ENCODE assay signal across 8 cellular contexts in the genomic region with DNA sequence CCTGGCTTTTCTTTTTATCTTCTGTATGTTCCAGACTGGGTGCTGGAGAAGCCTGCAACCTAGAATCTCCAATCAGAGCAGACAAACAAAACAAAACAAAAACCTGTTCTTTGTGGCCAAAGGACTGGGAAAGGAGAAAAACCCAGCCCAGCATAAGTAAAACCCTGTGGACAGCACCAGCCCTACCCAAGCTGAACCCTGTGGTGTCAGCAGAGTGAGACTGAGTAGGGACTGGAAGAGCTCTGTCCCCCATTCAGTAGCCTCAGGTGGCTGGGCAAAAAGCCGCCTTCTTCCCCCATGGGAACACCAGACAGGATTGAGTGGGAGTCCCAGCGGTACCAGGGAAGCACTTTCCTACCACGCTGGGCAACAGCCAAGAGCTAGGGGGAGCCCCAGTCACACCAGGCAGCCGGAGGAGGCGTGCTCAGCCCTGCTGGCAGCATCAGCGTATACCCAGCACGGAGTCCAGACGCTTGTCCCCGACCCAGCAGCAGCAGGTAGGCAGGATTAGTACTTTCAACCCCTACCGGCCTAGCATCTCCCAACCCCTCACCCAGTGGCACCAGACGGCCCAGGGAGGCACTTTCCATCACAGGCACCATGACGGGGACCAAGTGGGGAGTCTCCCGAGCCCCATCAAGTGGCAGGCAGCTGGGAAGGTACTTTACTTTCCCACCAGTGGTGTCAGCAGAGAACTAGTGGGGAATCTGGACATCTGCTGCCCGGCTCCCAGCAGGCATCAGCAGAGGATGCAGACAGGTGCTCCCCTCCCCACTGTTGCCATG. TPM values are rescaled to one million over a fixed set of nuclear protein-coding genes. Genes with fewer than 3 reads are reported as not detected.
DNase-seq lines count a peak whose midpoint lies in the region; ATAC-seq, FAIRE-seq and TF ChIP-seq lines count a peak whose summit lies in the region.

No MANE protein-coding gene starts in this region.

- TF ChIP-seq POLR2A in endothelial cell of umbilical vein (IDR thresholded peaks at IDR 0.05; ENCODE audit: low read depth, low read length) = no peak

- dilution Hi-C loops in endothelial cell of umbilical vein (cut with MboI; ENCODE audit: extremely low pct_ligation_motif_present, low sequenced_read_pairs) = no loop called here

- no peak overlapping the region for H3K9ac ChIP-seq in endothelial cell of umbilical vein (replicated peaks; ENCODE audit: extremely low read depth, insufficient read depth, low read length)

- peaks cover 3% of the 10 kb centered on the region for H3K27me3 ChIP-seq in CD4-positive, alpha-beta T cell (ENCODE audit: control insufficient read depth, insufficient read depth, low read length)
- H3K27me3 ChIP-seq in endothelial cell of umbilical vein (ENCODE audit: control insufficient read depth in 2 of 2, insufficient read depth in 2 of 2, low read length in 2 of 2) = no peaks in the 10 kb centered on the region

- peak overlapping the region; percentile 76 for H2AFZ ChIP-seq in endothelial cell of umbilical vein (ENCODE audit: low read depth, low read length)

- CTCF ChIA-PET in CD4-positive, alpha-beta T cell (lab: Charles Lee) = interaction anchor here (1.0 to 1.3 kb wide), 3 partner anchors 10 to 127 kb away, joined by 3 to 4 read pairs (median 3); no protein-coding TSS in a partner anchor
- CTCF ChIA-PET in endothelial cell of umbilical vein (lab: Charles Lee) = interaction anchor here (1.0 to 3.0 kb wide), 22 partner anchors 9 to 189 kb away, joined by 3 to 22 read pairs (median 5); a partner anchor contains a TSS

- H4K20me1 ChIP-seq in endothelial cell of umbilical vein (replicated peaks; ENCODE audit: control insufficient read depth, extremely low read depth, insufficient read depth, low read length) = no peaks in the 10 kb centered on the region

- no peaks in the 10 kb centered on the region for H3K36me3 ChIP-seq in endothelial cell of umbilical vein (ENCODE audit: control insufficient read depth in 2 of 2, extremely low read depth in 1 of 2, insufficient read depth in 2 of 2, low read length in 2 of 2)
- H3K36me3 ChIP-seq in mesodermal cell (ENCODE audit: control insufficient read depth, insufficient read depth, low read length) = no peaks in the 10 kb centered on the region

- H3K27me3 Mint-ChIP-seq in CD4-positive, alpha-beta T cell = no peaks in the 10 kb centered on the region

- no peaks in the 10 kb centered on the region for H3K36me3 Mint-ChIP-seq in CD4-positive, alpha-beta T cell (ENCODE audit: low read depth)

- H3K9me1 ChIP-seq in endothelial cell of umbilical vein (replicated peaks; ENCODE audit: control insufficient read depth, extremely low read depth, insufficient read depth, low read length) = no peaks in the 10 kb centered on the region

- H3K27ac Mint-ChIP-seq in CD4-positive, alpha-beta T cell = no peak overlapping the region

- peak overlapping the region; percentile 69 for H3K4me2 ChIP-seq in endothelial cell of umbilical vein (ENCODE audit: insufficient read depth, low read length)

- peak overlapping the region; percentile 38 for H3K4me3 Mint-ChIP-seq in CD4-positive, alpha-beta T cell

- no peaks in the 10 kb centered on the region for H3K9me3 ChIP-seq in CD4-positive, alpha-beta T cell (ENCODE audit: control insufficient read depth, low read length)
- H3K9me3 ChIP-seq in endothelial cell of umbilical vein (replicated peaks; ENCODE audit: control insufficient read depth, insufficient read depth, low read length) (no peaks in the 10 kb centered on the region), mesodermal cell (ENCODE audit: control insufficient read depth, low read length) (no peaks in the 10 kb centered on the region)

- peak; percentile 50 for TF ChIP-seq CTCF in CD4-positive, alpha-beta T cell (IDR thresholded peaks at IDR 0.05)
- TF ChIP-seq CTCF in endothelial cell of umbilical vein (IDR thresholded peaks at IDR 0.05; ENCODE audit: extremely low read depth in 1 of 2, insufficient read depth in 1 of 2, low read depth in 1 of 2, low read length in 2 of 2) = peak; percentile 50 to 71

- H3K4me1 Mint-ChIP-seq in CD4-positive, alpha-beta T cell (ENCODE audit: low read depth) = no peaks in the 10 kb centered on the region

- no TSS peak for BruUV-seq in endothelial cell of umbilical vein (replicated peaks; lab: Mats Ljungman, UMichigan)

- peak; percentile 62 for FAIRE-seq in endothelial cell of umbilical vein (lab: Jason Lieb, UNC)

- peaks cover 15% of the 10 kb centered on the region for H3K4me1 ChIP-seq in endothelial cell of umbilical vein (ENCODE audit: control insufficient read depth, extremely low read depth, insufficient read depth, low read length)
- no peaks in the 10 kb centered on the region for H3K4me1 ChIP-seq in mesodermal cell (ENCODE audit: control insufficient read depth, insufficient read depth, low read length, poor library complexity, severe bottlenecking)

- peak; percentile 15 to 59 (median 38) for DNase-seq in CD4-positive, alpha-beta T cell
- peak; percentile 63 for DNase-seq in HPDE6-E6E7 (ENCODE audit: extremely low spot score)
- DNase-seq in NCI-H748 treated with DMSO at 0.1 percent for 48 hours (lab: John Stamatoyannopoulos, UW) = peak; percentile 52
- peak in 2 of 3 experiments; percentile 9 to 13 for DNase-seq in activated CD8-positive, alpha-beta memory T cell treated with anti-CD3 and anti-CD28 coated beads for 48 hours (ENCODE audit: low read depth in 2 of 3, low spot score in 2 of 3)
- peak; percentile 83 for DNase-seq in endothelial cell of umbilical vein (ENCODE audit: low read depth, low spot score)
- peak; percentile 0 to 30 for DNase-seq in stimulated activated CD8-positive, alpha-beta memory T cell treated with anti-CD3 and anti-CD28 coated beads, Interleukin-7, amount 100 ng/mL, for 4 hours (ENCODE audit: low read depth in 2 of 2)

- intact Hi-C loops in CD4-positive, alpha-beta T cell (cut with DNase I, micrococcal nuclease) = loop anchor here in 1 of 2 experiments (5.0 to 10.0 kb wide), 2 partner anchors 129 to 191 kb away; no protein-coding TSS in a partner anchor
- intact Hi-C loops in endothelial cell of umbilical vein (cut with micrococcal nuclease) = loop anchor here (1.0 to 5.0 kb wide), 5 partner anchors 9 to 189 kb away; a partner anchor contains a TSS

- H3K4me3 ChIP-seq in endothelial cell of umbilical vein (replicated peaks in 1 of 3; ENCODE audit: insufficient read depth in 1 of 3, low read depth in 1 of 3, low read length in 3 of 3) (peak overlapping the region in 1 of 3 experiments; percentile 35), mesodermal cell (ENCODE audit: extremely low read depth, insufficient read depth, low read length, poor library complexity, severe bottlenecking) (peak overlapping the region; percentile 29)

- H3K79me2 ChIP-seq in endothelial cell of umbilical vein (ENCODE audit: control insufficient read depth, insufficient read depth, low read length) = no peaks in the 10 kb centered on the region

- H3K27ac ChIP-seq in CD4-positive, alpha-beta T cell (ENCODE audit: low read depth, low read length) = no peak overlapping the region
- peak overlapping the region; percentile 44 for H3K27ac ChIP-seq in endothelial cell of umbilical vein (ENCODE audit: insufficient read depth, low read depth, low read length)
- H3K27ac ChIP-seq in mesodermal cell (ENCODE audit: low read depth, low read length, severe bottlenecking) = no peak overlapping the region

- WGBS in mesodermal cell (ENCODE audit: insufficient coverage in 2 of 2), 2 experiments = 0% methylated on average over 2 of the region's 14 CpGs

- ATAC-seq in CD4-positive, alpha-beta T cell (ENCODE audit: poor library complexity) = peak; percentile 85
- ATAC-seq in GM19463 (IDR thresholded peaks at IDR 0.05; ENCODE audit: unreplicated experiment) = peak; percentile 91

- POLR2A ChIA-PET in CD4-positive, alpha-beta T cell (lab: Charles Lee) = interaction anchor here (0.7 to 1.1 kb wide), 2 partner anchors 65 to 67 kb away, joined by 3 read pairs; a partner anchor contains a TSS
- POLR2A ChIA-PET in endothelial cell of umbilical vein (lab: Charles Lee) = no interaction called here

- H3K9me3 Mint-ChIP-seq in CD4-positive, alpha-beta T cell = no peaks in the 10 kb centered on the region

TF ChIP-seq in endothelial cell of umbilical vein, 7 proteins besides CTCF, POLR2A, EP300 and RAD21:
- no peak for TF ChIP-seq POLR2AphosphoS5 (IDR thresholded peaks at IDR 0.05; ENCODE audit: insufficient read depth, low read depth, low read length)
- TF ChIP-seq MYC (IDR thresholded peaks at IDR 0.05; ENCODE audit: low read depth, low read length) = no peak
- TF ChIP-seq JUN (IDR thresholded peaks at IDR 0.05; ENCODE audit: borderline replicate concordance, insufficient read depth, insufficient read length, low read depth) = no peak
- TF ChIP-seq, protein P1, sequence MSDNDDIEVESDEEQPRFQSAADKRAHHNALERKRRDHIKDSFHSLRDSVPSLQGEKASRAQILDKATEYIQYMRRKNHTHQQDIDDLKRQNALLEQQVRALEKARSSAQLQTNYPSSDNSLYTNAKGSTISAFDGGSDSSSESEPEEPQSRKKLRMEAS (IDR thresholded peaks at IDR 0.05; ENCODE audit: insufficient read depth, insufficient read length) = no peak
- no peak for TF ChIP-seq FOS (IDR thresholded peaks at IDR 0.05; ENCODE audit: borderline replicate concordance, insufficient read depth, low read length)
- no peak for TF ChIP-seq EZH2 (IDR thresholded peaks at IDR 0.05; ENCODE audit: borderline replicate concordance, low read depth, low read length, severe bottlenecking)
- no peak for TF ChIP-seq GATA2 (IDR thresholded peaks at IDR 0.05; ENCODE audit: insufficient read depth, insufficient read length, low read depth, low read length)

RNA-seq across cellular contexts. Expression of a gene that starts 8.6 kb away (rescaled TPM):
- total RNA-seq in CD4-positive, alpha-beta T cell = under 1 TPM; 0.05 to 0.20 TPM
- 16.3 and 18.4 TPM in 2 replicates for total RNA-seq in endothelial cell of umbilical vein
- polyA plus RNA-seq in endothelial cell of umbilical vein = 3.7 and 4.9 TPM in 2 replicates
- 6.2 and 6.7 TPM in 2 replicates for polyA plus RNA-seq in endothelial cell of umbilical vein (2011; cell fraction: cytosol; rRNA removed)
- polyA plus RNA-seq in endothelial cell of umbilical vein (2011; cell fraction: nucleus; rRNA removed) = 11.2 and 13.7 TPM in 2 replicates
- polyA plus RNA-seq in endothelial cell of umbilical vein (2012) = 9.3 and 11.1 TPM in 2 replicates
- 9.8 and 24.7 TPM in 2 replicates for polyA minus RNA-seq in endothelial cell of umbilical vein
- polyA minus RNA-seq in endothelial cell of umbilical vein (2011; cell fraction: cytosol; rRNA and poly(A)+ RNA removed) = 13.1 TPM
- 8.4 and 17.6 TPM in 2 replicates for polyA minus RNA-seq in endothelial cell of umbilical vein (2011; cell fraction: nucleus; rRNA and poly(A)+ RNA removed)
- polyA plus RNA-seq in mesodermal cell (2013, experiment 1 of 2) = 13.5 TPM
- 15.2 TPM for polyA plus RNA-seq in mesodermal cell (2013, experiment 2 of 2)

Comparison
In these comparisons a context has a peak if more than half of its experiments do, and no peak if none do; other contexts are left out.
1. DNase-seq: peak in every context shown above with its lines; median percentile 83 in endothelial cell of umbilical vein; 63 in HPDE6-E6E7; 52 in NCI-H748 treated with DMSO at 0.1 percent for 48 hours; 38 in CD4-positive, alpha-beta T cell; 15 in stimulated activated CD8-positive, alpha-beta memory T cell treated with anti-CD3 and anti-CD28 coated beads, Interleukin-7, amount 100 ng/mL, for 4 hours; 11 in activated CD8-positive, alpha-beta memory T cell treated with anti-CD3 and anti-CD28 coated beads for 48 hours.
2. RNA of a gene that starts 8.6 kb away (total RNA-seq): 16.3 to 18.4 TPM in endothelial cell of umbilical vein; 0.05 to 0.20 TPM in CD4-positive, alpha-beta T cell; every median in the first group is over 10 times any median in the second.